Comparison of ENCODE assay signal across 8 cellular contexts in the genomic region with DNA sequence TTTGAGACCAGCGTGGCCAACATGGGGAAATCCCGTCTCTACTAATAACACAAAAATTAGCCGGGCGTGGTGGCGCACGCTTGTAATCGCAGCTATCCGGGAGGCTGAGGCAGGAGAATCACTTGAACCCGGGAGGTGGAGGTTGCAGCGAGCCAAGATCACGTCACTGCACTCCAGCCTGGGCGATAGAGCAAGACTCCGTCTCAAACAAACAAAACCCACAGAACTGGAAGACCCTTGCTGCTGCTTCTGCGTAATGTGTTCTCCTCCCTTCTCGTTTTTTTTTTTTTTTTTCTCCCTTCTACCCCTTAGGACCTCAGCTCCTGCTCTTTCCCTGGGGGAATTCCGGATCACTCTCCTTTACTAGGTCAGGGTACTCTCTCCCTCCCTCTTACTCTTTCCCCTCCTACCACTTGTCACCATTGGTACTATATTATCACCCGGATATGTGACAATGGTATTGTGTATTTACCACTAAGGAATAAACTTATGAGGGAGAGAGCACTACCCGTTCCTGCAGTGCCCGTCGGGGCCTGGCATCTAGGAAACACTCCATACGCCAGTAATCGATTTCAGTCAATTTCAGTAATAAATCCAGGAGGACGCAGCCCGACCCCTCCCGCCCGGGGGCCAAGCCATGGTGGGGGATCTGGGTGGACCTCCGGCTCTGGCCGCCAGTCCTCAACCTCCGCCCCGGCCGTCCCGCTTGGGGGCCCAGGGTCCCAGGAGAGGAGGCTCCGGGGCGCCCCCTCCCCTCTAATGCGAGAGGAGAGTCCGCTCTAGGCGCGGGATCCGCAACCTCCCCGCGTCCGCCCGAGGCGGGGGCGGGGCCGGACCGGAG. TPM values are rescaled to one million over a fixed set of nuclear protein-coding genes. Genes with fewer than 3 reads are reported as not detected.
A peak's percentile ranks its signal among the peaks of the same experiment; 100 is the strongest.
DNase-seq lines count a peak whose midpoint lies in the region; ATAC-seq and TF ChIP-seq lines count a peak whose summit lies in the region.

No MANE protein-coding gene starts in this region.

- H2AFZ ChIP-seq in fibroblast of lung (ENCODE audit: low read length): peak overlapping the region; percentile 71

- H3K4me1 ChIP-seq in fibroblast of lung (ENCODE audit: control insufficient read depth, extremely low read depth, insufficient read depth, low read length): peaks cover 2% of the 10 kb centered on the region
- peaks cover 23% of the 10 kb centered on the region for H3K4me1 ChIP-seq in upper lobe of right lung

- peak overlapping the region; percentile 87 to 98 for H3K27ac Mint-ChIP-seq in natural killer cell

- no peaks in the 10 kb centered on the region for H3K9me3 ChIP-seq in fibroblast of lung (ENCODE audit: control insufficient read depth, insufficient read depth, low read depth, low read length)
- no peaks in the 10 kb centered on the region for H3K9me3 ChIP-seq in upper lobe of right lung

- H3K27ac ChIP-seq in fibroblast of lung (ENCODE audit: insufficient read depth, low read length) (peak overlapping the region; percentile 88), upper lobe of right lung (peak overlapping the region; percentile 92)

- H3K4me3 Mint-ChIP-seq in natural killer cell: peak overlapping the region; percentile 94

- peak; percentile 94 for DNase-seq in NCI-H748 (lab: John Stamatoyannopoulos, UW; ENCODE audit: unreplicated experiment)
- DNase-seq in NCI-H748 treated with DMSO at 0.1 percent for 48 hours (lab: John Stamatoyannopoulos, UW): no peak
- peak; percentile 60 for DNase-seq in HCEC 1CT
- DNase-seq in NCI-H1417 treated with DMSO at 0.1 percent for 48 hours (lab: John Stamatoyannopoulos, UW): peak; percentile 7
- DNase-seq in activated CD8-positive, alpha-beta memory T cell treated with anti-CD3 and anti-CD28 coated beads, Interleukin-2, amount 50 U/mL, for 4 hours: peak; percentile 84
- peak; percentile 55 to 59 for DNase-seq in fibroblast of lung (ENCODE audit: low read depth in 2 of 2)
- peak; percentile 87 for DNase-seq in natural killer cell
- DNase-seq in upper lobe of right lung: peak; percentile 96

- H3K4me1 Mint-ChIP-seq in natural killer cell: peaks cover 9 to 15% of the 10 kb centered on the region in 2 donors

- peak; percentile 27 to 41 (median 35) for ATAC-seq in natural killer cell
- peak; percentile 95 for ATAC-seq in upper lobe of right lung

- peaks cover 7% of the 10 kb centered on the region for H3K79me2 ChIP-seq in fibroblast of lung (ENCODE audit: control insufficient read depth, insufficient read depth, low read length)

- no peak for TF ChIP-seq CTCF in fibroblast of lung (conservative IDR thresholded peaks at IDR 0.05 in 1 of 2, IDR thresholded peaks at IDR 0.05 in 1 of 2; ENCODE audit: low read depth in 1 of 2, low read length in 2 of 2)
- TF ChIP-seq CTCF in natural killer cell (IDR thresholded peaks at IDR 0.05): no peak
- TF ChIP-seq CTCF in upper lobe of right lung (IDR thresholded peaks at IDR 0.05): no peak

- H3K4me3 ChIP-seq in fibroblast of lung (replicated peaks in 1 of 4; ENCODE audit: control extremely low read depth in 1 of 4, insufficient read depth in 1 of 4, low read depth in 3 of 4, low read length in 4 of 4) (peak overlapping the region; percentile 69 to 88 (median 80)), upper lobe of right lung (peak overlapping the region; percentile 92)

- no peaks in the 10 kb centered on the region for H3K27me3 Mint-ChIP-seq in natural killer cell (ENCODE audit: low read depth in 2 of 2)

- intact Hi-C loops in natural killer cell (cut with micrococcal nuclease): loop anchor here (2.0 to 5.0 kb wide), 2 partner anchors 69 to 83 kb away; no protein-coding TSS in a partner anchor
- intact Hi-C loops in upper lobe of right lung (cut with DNase I): no loop called here

- no peaks in the 10 kb centered on the region for H3K9me3 Mint-ChIP-seq in natural killer cell

- H3K27me3 ChIP-seq in fibroblast of lung (ENCODE audit: control insufficient read depth, insufficient read depth, low read length) (no peaks in the 10 kb centered on the region), upper lobe of right lung (no peaks in the 10 kb centered on the region)

- peak overlapping the region; percentile 93 for H3K4me2 ChIP-seq in fibroblast of lung (ENCODE audit: extremely low read depth, insufficient read depth, low read length)

- no peaks in the 10 kb centered on the region for H4K20me1 ChIP-seq in fibroblast of lung (ENCODE audit: control insufficient read depth, extremely low read depth, insufficient read depth, low read length)

- no peaks in the 10 kb centered on the region for H3K36me3 Mint-ChIP-seq in natural killer cell

- H3K36me3 ChIP-seq in fibroblast of lung (ENCODE audit: control insufficient read depth, insufficient read depth, low read length): no peaks in the 10 kb centered on the region
- H3K36me3 ChIP-seq in upper lobe of right lung: no peaks in the 10 kb centered on the region

- peak overlapping the region; percentile 88 for H3K9ac ChIP-seq in fibroblast of lung (ENCODE audit: insufficient read depth, low read length)

RNA-seq across cellular contexts. Expression of a gene that starts 0.4 kb away (rescaled TPM):
- total RNA-seq in fibroblast of lung (8.5 and 10.9 TPM in 2 replicates), natural killer cell (10 to 100 TPM; 21.9 to 29.2 (median 22.0) TPM), upper lobe of right lung (41.3 TPM)
- polyA plus RNA-seq in fibroblast of lung: 7.2 and 8.0 TPM in 2 replicates
- polyA plus RNA-seq in fibroblast of lung (2012): 6.5 and 6.8 TPM in 2 replicates
- 8.1 and 8.6 TPM in 2 replicates for polyA minus RNA-seq in fibroblast of lung (ENCODE audit: low replicate concordance)
